12 cellular contexts compared by ENCODE assay signal in genomic region chr13:33918199-33918932, GRCh38.
A peak's percentile ranks its signal among the peaks of the same experiment; 100 is the strongest.
DNase-seq lines count a peak whose midpoint lies in the region; ATAC-seq and TF ChIP-seq lines count a peak whose summit lies in the region.
"Had no signal": no experiment of that assay in that cellular context is flagged by ENCODE, and none has a peak within 500 bp of the region (broad histone marks: within the 10 kb centered on the region; RNA-seq: fewer than 3 reads in every experiment).

No MANE protein-coding gene starts in this region.

- peaks cover 2% of the 10 kb centered on the region for H3K27me3 Mint-ChIP-seq in HFFc6 (ENCODE audit: insufficient read depth)
- H3K27me3 Mint-ChIP-seq: natural killer cell treated with Interleukin-12 subunit alpha and Interleukin-12 subunit beta and Interleukin-15 and Interleukin-18, amount 100 ng/mL, for 72 hours had no signal

- H3K79me2 ChIP-seq in ACC112 (ENCODE audit: control insufficient read depth, insufficient read depth, low read length, unreplicated experiment): no peaks in the 10 kb centered on the region

- H3K4me1 Mint-ChIP-seq in HFFc6 (ENCODE audit: low read depth): peaks cover 20% of the 10 kb centered on the region

- ATAC-seq in SK-N-SH treated with all-trans-retinoic acid at 6 μM for 48 hours (peak; percentile 92), HG02610 (IDR thresholded peaks at IDR 0.05; ENCODE audit: unreplicated experiment) (no peak), GM18498 (IDR thresholded peaks at IDR 0.05; ENCODE audit: unreplicated experiment) (no peak), GM18867 (IDR thresholded peaks at IDR 0.05; ENCODE audit: unreplicated experiment) (no peak)
- ATAC-seq: natural killer cell treated with Interleukin-12 subunit alpha and Interleukin-12 subunit beta and Interleukin-15 and Interleukin-18, amount 100 ng/mL, for 72 hours had no signal

- peaks cover 20% of the 10 kb centered on the region for H3K4me1 ChIP-seq in ACC112 (ENCODE audit: control insufficient read depth, insufficient read depth, low read length, unreplicated experiment)

- TF ChIP-seq CTCF in HFFc6 (IDR thresholded peaks at IDR 0.05): 0 out of 2 replicates have a peak, but pooled peaks have one; percentile 10

- H3K36me3 Mint-ChIP-seq in HFFc6 (ENCODE audit: low read depth): no peaks in the 10 kb centered on the region
- H3K36me3 Mint-ChIP-seq: natural killer cell treated with Interleukin-12 subunit alpha and Interleukin-12 subunit beta and Interleukin-15 and Interleukin-18, amount 100 ng/mL, for 72 hours had no signal

- no peak overlapping the region for H2AFZ ChIP-seq in ACC112 (ENCODE audit: low read length, unreplicated experiment)

- H3K9me3 Mint-ChIP-seq in HFFc6: no peaks in the 10 kb centered on the region
- H3K9me3 Mint-ChIP-seq: natural killer cell treated with Interleukin-12 subunit alpha and Interleukin-12 subunit beta and Interleukin-15 and Interleukin-18, amount 100 ng/mL, for 72 hours had no signal

- H3K4me3 Mint-ChIP-seq in HFFc6: peak overlapping the region; percentile 37
- H3K4me3 Mint-ChIP-seq: natural killer cell treated with Interleukin-12 subunit alpha and Interleukin-12 subunit beta and Interleukin-15 and Interleukin-18, amount 100 ng/mL, for 72 hours had no signal

- peak; percentile 83 for DNase-seq in HFFc6
- peak; percentile 62 for DNase-seq in glomerular visceral epithelial cell (ENCODE audit: extremely low spot score)
- no peak for DNase-seq in activated CD4-positive, CD25-positive, alpha-beta regulatory T cell (lab: John Stamatoyannopoulos, UW)
- DNase-seq: activated CD8-positive, alpha-beta memory T cell treated with anti-CD3 and anti-CD28 coated beads, Interleukin-2, amount 50 U/mL, for 4 hours; DMS 273 treated with DMSO at 0.1 percent for 48 hours had no signal

- no peaks in the 10 kb centered on the region for H3K27me3 ChIP-seq in ACC112 (ENCODE audit: insufficient read depth, low read length)
- H3K27me3 ChIP-seq: SJSA1 had no signal

- H3K27ac Mint-ChIP-seq in HFFc6: no peak overlapping the region
- H3K27ac Mint-ChIP-seq: natural killer cell treated with Interleukin-12 subunit alpha and Interleukin-12 subunit beta and Interleukin-15 and Interleukin-18, amount 100 ng/mL, for 72 hours had no signal

- peak overlapping the region; percentile 71 for H3K27ac ChIP-seq in ACC112 (ENCODE audit: low read depth, low read length)
- H3K27ac ChIP-seq: SJSA1 had no signal

- no peaks in the 10 kb centered on the region for H3K36me3 ChIP-seq in ACC112 (ENCODE audit: insufficient read depth, low read length)
- H3K36me3 ChIP-seq: SJSA1 had no signal

- H3K4me3 ChIP-seq in ACC112 (ENCODE audit: low read depth, low read length): no peak overlapping the region
- H3K4me3 ChIP-seq: SJSA1 had no signal

TF ChIP-seq in SK-N-SH treated with all-trans-retinoic acid at 6 μM for 48 hours, 23 proteins besides CTCF, POLR2A, EP300 and RAD21:
- 0 out of 2 replicates have a peak, but pooled peaks have one; percentile 6 for TF ChIP-seq TOX (CRISPR knock-in tag; IDR thresholded peaks at IDR 0.05; ENCODE audit: borderline replicate concordance)
- TF ChIP-seq ZNF8 (CRISPR knock-in tag; IDR thresholded peaks at IDR 0.05): no peak

Comparison
In these comparisons a context has a peak if more than half of its experiments do, and no peak if none do; other contexts are left out.
1. DNase-seq: peak in HFFc6 (single experiment) and glomerular visceral epithelial cell (single experiment); none in activated CD4-positive, CD25-positive, alpha-beta regulatory T cell (0 of 4).